12 cellular contexts compared by ENCODE assay signal in the genomic region with DNA sequence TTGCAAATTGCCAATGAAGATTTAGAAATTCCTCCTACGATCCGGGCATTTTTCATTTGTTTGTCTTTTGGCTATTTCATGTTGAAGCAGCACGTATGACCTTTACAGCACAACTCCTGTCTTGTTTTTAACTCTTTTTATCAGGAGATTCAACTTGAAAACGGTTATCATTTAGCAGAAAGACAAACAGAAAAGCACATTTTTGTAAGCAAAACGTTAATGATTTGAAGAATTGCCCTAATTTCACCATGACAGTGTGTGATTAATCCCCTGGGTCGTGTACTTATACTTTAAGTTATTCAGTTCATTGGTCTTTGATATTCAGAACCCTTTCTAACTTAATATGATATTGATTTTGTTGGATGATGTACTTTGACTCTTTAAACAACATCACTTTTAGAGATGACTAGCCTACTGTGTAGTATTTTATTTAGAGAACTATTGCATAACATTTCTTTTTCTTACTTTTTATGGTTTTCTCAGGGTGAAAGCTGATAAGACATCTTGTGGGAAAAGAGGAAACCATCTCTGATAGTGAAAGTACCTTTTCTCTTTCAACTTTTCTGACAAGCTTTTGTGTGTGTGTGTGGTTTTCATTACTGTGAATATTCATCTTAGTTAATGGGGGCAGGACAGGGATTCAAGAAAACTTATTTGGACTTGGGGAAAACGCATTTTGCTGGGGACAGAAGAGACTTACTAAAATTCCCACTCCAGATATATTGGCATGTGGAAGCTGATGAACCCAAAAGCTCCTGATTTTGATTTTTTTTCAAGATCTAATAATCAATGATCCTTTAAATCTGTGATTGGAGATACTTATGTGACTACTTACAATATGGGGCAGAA.
DNase-seq lines count a peak whose midpoint lies in the region; ATAC-seq and TF ChIP-seq lines count a peak whose summit lies in the region.
"Had no signal": no experiment of that assay in that cellular context is flagged by ENCODE, and none has a peak within 500 bp of the region (broad histone marks: within the 10 kb centered on the region; RNA-seq: fewer than 3 reads in every experiment).

No MANE protein-coding gene starts in this region.

- no peak for TF ChIP-seq POLR2A in NB4 (IDR thresholded peaks at IDR 0.05; ENCODE audit: extremely low read depth, insufficient read length)

- H3K27me3 ChIP-seq in parathyroid adenoma (ENCODE audit: control insufficient read depth, insufficient read depth, low read length), result peaks cover 9% of the 10 kb centered on the region

- no peak for ATAC-seq in central memory CD8-positive, alpha-beta T cell (replicated peaks; ENCODE audit: extremely low read depth, poor library complexity, severe bottlenecking)
- ATAC-seq in GM19351 (IDR thresholded peaks at IDR 0.05; ENCODE audit: unreplicated experiment) (no peak), HG03354 (IDR thresholded peaks at IDR 0.05; ENCODE audit: poor library complexity, severe bottlenecking, unreplicated experiment) (no peak)

- H3K4me1 ChIP-seq in parathyroid adenoma, result peaks cover 7% of the 10 kb centered on the region

- peaks cover 82% of the 10 kb centered on the region for H3K27me3 Mint-ChIP-seq in central memory CD8-positive, alpha-beta T cell

- H3K4me2 ChIP-seq in parathyroid adenoma (ENCODE audit: low read length), result no peak overlapping the region

- H3K9ac ChIP-seq in parathyroid adenoma, result no peak overlapping the region

- H3K36me3 ChIP-seq in parathyroid adenoma (ENCODE audit: control insufficient read depth, insufficient read depth, low read length), result no peaks in the 10 kb centered on the region
- H3K36me3 ChIP-seq: esophagus squamous epithelium had no signal

- peaks cover 3% of the 10 kb centered on the region for H3K36me3 Mint-ChIP-seq in central memory CD8-positive, alpha-beta T cell (ENCODE audit: insufficient read depth)

- peaks cover 18% of the 10 kb centered on the region for H3K4me1 Mint-ChIP-seq in central memory CD8-positive, alpha-beta T cell

- TF ChIP-seq CTCF in GM13977 (IDR thresholded peaks at IDR 0.05; ENCODE audit: extremely low read depth, insufficient read depth, missing control alignments), result no peak
- TF ChIP-seq CTCF in NB4 (IDR thresholded peaks at IDR 0.05; ENCODE audit: low read depth, low read length), result no peak
- TF ChIP-seq CTCF in parathyroid adenoma (IDR thresholded peaks at IDR 0.05), result no peak

- H3K9me3 Mint-ChIP-seq in central memory CD8-positive, alpha-beta T cell, result no peaks in the 10 kb centered on the region

- H3K4me3 ChIP-seq in NB4 (ENCODE audit: low read depth, low read length) (no peak overlapping the region), parathyroid adenoma (ENCODE audit: low read depth, low read length) (no peak overlapping the region)
- H3K4me3 ChIP-seq: esophagus squamous epithelium had no signal

- H3K27ac ChIP-seq in parathyroid adenoma, result no peak overlapping the region
- H3K27ac ChIP-seq: esophagus squamous epithelium, HL-60 had no signal

- in situ Hi-C loops in GM13977 (cut with MboI; ENCODE audit: low pct_unique_long_range_greater_than_20kb, low sequenced_read_pairs, unreplicated experiment), result no loop called here

- peak overlapping the region; percentile 3 for H3K4me3 Mint-ChIP-seq in central memory CD8-positive, alpha-beta T cell

- H3K27ac Mint-ChIP-seq in central memory CD8-positive, alpha-beta T cell (ENCODE audit: low read depth), result no peak overlapping the region

- DNase-seq in GM13977 (ENCODE audit: low spot score) (peak; percentile 42), NB4 (ENCODE audit: low read depth) (peak; percentile 68), DMS53 treated with DMSO at 0.1 percent for 48 hours (lab: John Stamatoyannopoulos, UW; ENCODE audit: unreplicated experiment) (no peak)
- no peak for DNase-seq in central memory CD8-positive, alpha-beta T cell (ENCODE audit: low spot score in 2 of 2)
- DNase-seq: cerebellar nuclear complex, DMS53, esophagus squamous epithelium, NCI-H526 treated with DMSO at 0.1 percent for 48 hours had no signal

- no peaks in the 10 kb centered on the region for H3K9me3 ChIP-seq in parathyroid adenoma (ENCODE audit: control insufficient read depth, low read length)
- H3K9me3 ChIP-seq: esophagus squamous epithelium had no signal

- no peaks in the 10 kb centered on the region for H3K79me2 ChIP-seq in parathyroid adenoma

- peak overlapping the region; percentile 18 for H2AFZ ChIP-seq in parathyroid adenoma

Comparison
In these comparisons a context has a peak if more than half of its experiments do, and no peak if none do; other contexts are left out.
1. DNase-seq: peak in GM13977 (single experiment) and NB4 (single experiment); none in central memory CD8-positive, alpha-beta T cell (0 of 2) and DMS53 treated with DMSO at 0.1 percent for 48 hours (single experiment).